27 cellular contexts compared by ENCODE assay signal in genomic region chr2:72334806-72335205, GRCh38.
"Had no signal": no experiment of that assay in that cellular context is flagged by ENCODE, and none has a peak within 500 bp of the region (broad histone marks: within the 10 kb centered on the region; RNA-seq: fewer than 3 reads in every experiment).

No MANE protein-coding gene starts in this region.

- H3K27me3 ChIP-seq: esophagus muscularis mucosa, foreskin keratinocyte, left lung, ovary, sigmoid colon, stomach, suprapubic skin, tibial nerve had no signal

- H3K36me3 ChIP-seq: esophagus muscularis mucosa, left lung, lower lobe of right lung, ovary, sigmoid colon, stomach, suprapubic skin, tibial nerve had no signal

- H3K4me1 Mint-ChIP-seq: activated CD4-positive, alpha-beta T cell treated with anti-CD3 and anti-CD28 coated beads, Interleukin-2, amount 10 ng/mL, durations not matched to agents 24 days and 14 days; activated T-helper 17 cell treated with anti-CD3 and anti-CD28 coated beads, Interleukin-2, amount 50 U/mL, for 72 hours; stimulated activated memory B cell treated with anti-CD40 and anti-IgM and Interleukin-4, amounts not matched to agents 10 μg/mL and 1 μg/mL and 100 μg/mL, for 72 hours had no signal

- H3K4me3 Mint-ChIP-seq: activated CD4-positive, alpha-beta memory T cell treated with anti-CD3 and anti-CD28 coated beads for 36 hours; activated CD4-positive, alpha-beta T cell treated with anti-CD3 and anti-CD28 coated beads, Interleukin-2, amount 10 ng/mL, durations not matched to agents 24 days and 14 days; activated T-cell treated with anti-CD3 and anti-CD28 coated beads, Interleukin-2, amount 50 U/mL, for 4 hours; activated T-helper 17 cell treated with anti-CD3 and anti-CD28 coated beads, Interleukin-2, amount 50 U/mL, for 72 hours; naive thymus-derived CD8-positive, alpha-beta T cell; stimulated activated memory B cell treated with anti-CD40 and anti-IgM and Interleukin-4, amounts not matched to agents 10 μg/mL and 1 μg/mL and 100 μg/mL, for 72 hours had no signal

- H3K27ac ChIP-seq: esophagus muscularis mucosa, foreskin keratinocyte, left lung, lower lobe of right lung, ovary, sigmoid colon, stomach, suprapubic skin, tibial nerve had no signal

- H3K9me3 Mint-ChIP-seq: activated CD4-positive, alpha-beta memory T cell treated with anti-CD3 and anti-CD28 coated beads for 36 hours; activated CD4-positive, alpha-beta T cell treated with anti-CD3 and anti-CD28 coated beads, Interleukin-2, amount 10 ng/mL, durations not matched to agents 24 days and 14 days; activated T-cell treated with anti-CD3 and anti-CD28 coated beads, Interleukin-2, amount 50 U/mL, for 4 hours; stimulated activated memory B cell treated with anti-CD40 and anti-IgM and Interleukin-4, amounts not matched to agents 10 μg/mL and 1 μg/mL and 100 μg/mL, for 72 hours had no signal

- H3K36me3 Mint-ChIP-seq: activated CD4-positive, alpha-beta memory T cell treated with anti-CD3 and anti-CD28 coated beads for 36 hours had no signal

- DNase-seq: activated CD4-positive, alpha-beta memory T cell treated with anti-CD3 and anti-CD28 coated beads for 36 hours; activated CD4-positive, alpha-beta T cell treated with anti-CD3 and anti-CD28 coated beads, Interleukin-2, amount 10 ng/mL, durations not matched to agents 24 days and 14 days; activated CD4-positive, CD25-positive, alpha-beta regulatory T cell treated with anti-CD3 and anti-CD28 coated beads, Interleukin-2, amount 50 U/mL, for 72 hours; activated CD8-positive, alpha-beta memory T cell treated with anti-CD3 and anti-CD28 coated beads, Interleukin-2, amount 50 U/mL, for 4 hours; activated gamma-delta T cell treated with Interleukin-2 at 50 U/mL for 16 hours; activated naive CD4-positive, alpha-beta T cell treated with anti-CD3 and anti-CD28 coated beads, Interleukin-2, amount 50 U/mL, for 16 hours; activated T-cell treated with anti-CD3 and anti-CD28 coated beads, Interleukin-2, amount 50 U/mL, for 4 hours; amniotic stem cell; cortex of kidney; foreskin keratinocyte; lower lobe of right lung; mesendoderm; naive thymus-derived CD8-positive, alpha-beta T cell; ovary; sigmoid colon; stimulated activated CD4-positive, alpha-beta T cell treated with anti-CD3 and anti-CD28 coated beads, Interleukin-1b, Interleukin-23, amount 100 ng/mL, for 48 hours; stimulated activated CD4-positive, alpha-beta T cell treated with anti-CD3 and anti-CD28 coated beads, Interleukin-4, amount 100 ng/mL, for 4 hours; stimulated activated CD8-positive, alpha-beta memory T cell treated with anti-CD3 and anti-CD28 coated beads, Interleukin-4, amount 100 ng/mL, for 48 hours; stomach; T-helper 2 cell had no signal

- H3K4me2 ChIP-seq: smooth muscle cell had no signal

- H3K4me1 ChIP-seq: esophagus muscularis mucosa, foreskin keratinocyte, left lung, lower lobe of right lung, sigmoid colon, stomach, suprapubic skin, tibial nerve had no signal

- H3K9me3 ChIP-seq: esophagus muscularis mucosa, left lung, lower lobe of right lung, ovary, sigmoid colon, stomach, suprapubic skin, tibial nerve had no signal

- H3K27ac Mint-ChIP-seq: activated CD4-positive, alpha-beta memory T cell treated with anti-CD3 and anti-CD28 coated beads for 36 hours; activated CD4-positive, alpha-beta T cell treated with anti-CD3 and anti-CD28 coated beads, Interleukin-2, amount 10 ng/mL, durations not matched to agents 24 days and 14 days; activated T-helper 17 cell treated with anti-CD3 and anti-CD28 coated beads, Interleukin-2, amount 50 U/mL, for 72 hours; naive thymus-derived CD8-positive, alpha-beta T cell; stimulated activated memory B cell treated with anti-CD40 and anti-IgM and Interleukin-4, amounts not matched to agents 10 μg/mL and 1 μg/mL and 100 μg/mL, for 72 hours had no signal

- H3K4me3 ChIP-seq: esophagus muscularis mucosa, left lung, lower lobe of right lung, ovary, sigmoid colon, smooth muscle cell, stomach, suprapubic skin, tibial nerve had no signal

- H3K27me3 Mint-ChIP-seq: activated CD4-positive, alpha-beta memory T cell treated with anti-CD3 and anti-CD28 coated beads for 36 hours; activated CD4-positive, alpha-beta T cell treated with anti-CD3 and anti-CD28 coated beads, Interleukin-2, amount 10 ng/mL, durations not matched to agents 24 days and 14 days; activated T-helper 17 cell treated with anti-CD3 and anti-CD28 coated beads, Interleukin-2, amount 50 U/mL, for 72 hours; naive thymus-derived CD8-positive, alpha-beta T cell; stimulated activated memory B cell treated with anti-CD40 and anti-IgM and Interleukin-4, amounts not matched to agents 10 μg/mL and 1 μg/mL and 100 μg/mL, for 72 hours had no signal
